In the genomic region with DNA sequence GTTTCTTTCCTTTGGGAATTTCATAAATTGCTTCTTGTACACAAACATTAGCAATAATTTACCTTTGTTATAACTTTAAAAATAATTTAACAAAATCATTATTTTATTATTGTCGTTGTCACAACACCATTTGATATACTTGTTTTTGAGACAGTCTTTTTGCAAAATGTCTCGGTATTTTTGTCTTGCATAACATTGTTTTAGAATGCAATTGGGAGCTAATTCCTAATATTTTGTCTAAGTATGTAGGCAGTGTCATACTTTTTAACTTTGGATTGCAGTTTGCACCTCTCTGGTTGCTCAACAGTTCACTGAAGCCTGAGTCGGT, we compare ENCODE assay signal across 2 cellular contexts.
TF ChIP-seq lines count a peak whose summit lies in the region.

No MANE protein-coding gene starts in this region.

TF ChIP-seq in A549, 52 proteins besides CTCF, POLR2A, EP300 and RAD21:
- TF ChIP-seq HOXB5 (CRISPR knock-in tag; IDR thresholded peaks at IDR 0.05) (no peak), JUNB (IDR thresholded peaks at IDR 0.05) (no peak), POLR2AphosphoS2 (conservative IDR thresholded peaks at IDR 0.05; ENCODE audit: low read length) (no peak), SREBF2 (IDR thresholded peaks at IDR 0.05) (no peak), CBX2 (IDR thresholded peaks at IDR 0.05; ENCODE audit: borderline replicate concordance, low read depth) (no peak), EHMT2 (IDR thresholded peaks at IDR 0.05; ENCODE audit: low read depth) (no peak)

TF ChIP-seq in IMR-90, 13 proteins besides CTCF, POLR2A, EP300 and RAD21:
- TF ChIP-seq RFX5 (IDR thresholded peaks at IDR 0.05; ENCODE audit: low read depth, low read length) (no peak), CEBPB (IDR thresholded peaks at IDR 0.05; ENCODE audit: low read depth, low read length) (peak; percentile 73)
TF ChIP-seq in IMR-90: peak in this region for 1.
